1 cellular context compared by ENCODE assay signal in genomic region chr5:154356958-154357357, GRCh38.
TF ChIP-seq lines count a peak whose summit lies in the region.

No MANE protein-coding gene starts in this region.

TF ChIP-seq in SK-N-SH treated with all-trans-retinoic acid at 6 μM for 48 hours, 23 proteins besides CTCF, POLR2A, EP300 and RAD21 (continued from another document):
- TF ChIP-seq ZNF70 (CRISPR knock-in tag; IDR thresholded peaks at IDR 0.05) (no peak), SNAI2 (CRISPR knock-in tag; IDR thresholded peaks at IDR 0.05) (no peak), TOX (CRISPR knock-in tag; IDR thresholded peaks at IDR 0.05; ENCODE audit: borderline replicate concordance) (no peak), ZFP30 (CRISPR knock-in tag; IDR thresholded peaks at IDR 0.05) (no peak), CSRNP3 (CRISPR knock-in tag; IDR thresholded peaks at IDR 0.05) (no peak)
